10 cellular contexts compared by ENCODE assay signal in the genomic region with DNA sequence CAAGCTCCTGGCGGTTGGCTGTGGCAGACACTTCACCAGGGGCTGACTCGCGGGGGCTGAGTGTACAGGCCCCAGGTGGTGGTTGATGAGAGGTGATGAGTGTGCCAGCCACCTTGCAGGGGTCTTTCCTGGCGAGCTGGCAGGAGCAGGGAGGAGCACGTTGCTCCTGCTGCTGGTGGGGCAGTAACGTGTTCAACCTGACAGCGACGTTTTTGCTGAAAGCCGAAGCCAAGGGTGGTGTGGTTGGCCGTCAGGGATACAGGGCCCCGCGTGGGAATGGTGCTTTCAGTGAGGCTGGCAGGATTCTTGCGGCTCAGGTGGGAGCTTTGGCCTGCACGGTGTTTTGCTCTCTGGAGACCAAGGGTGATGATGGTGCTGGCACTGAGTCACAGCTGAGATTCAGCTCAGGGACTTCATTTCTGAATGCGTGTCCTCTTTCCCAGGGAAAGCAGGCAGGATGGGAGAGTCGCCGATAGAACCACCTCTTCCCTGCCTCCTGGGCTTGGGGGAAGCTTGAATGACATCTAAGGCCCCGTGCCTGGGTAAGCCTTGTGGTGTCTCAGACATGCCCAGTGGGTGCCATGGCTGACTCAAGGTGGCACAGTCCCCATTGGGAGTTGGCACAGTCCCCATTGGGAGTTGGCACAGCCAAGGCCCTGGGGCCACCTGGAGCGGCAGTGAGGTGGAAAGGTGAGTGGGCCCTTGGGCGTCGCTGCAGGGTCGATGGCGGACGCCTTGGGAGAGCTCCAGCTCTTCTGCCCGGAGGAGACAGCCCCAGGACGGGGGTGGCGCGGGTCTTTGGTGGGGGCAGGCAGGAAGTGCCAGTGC. TPM values are rescaled to one million over a fixed set of nuclear protein-coding genes. Genes with fewer than 3 reads are reported as not detected.
A peak's percentile ranks its signal among the peaks of the same experiment; 100 is the strongest.
DNase-seq lines count a peak whose midpoint lies in the region; ATAC-seq and TF ChIP-seq lines count a peak whose summit lies in the region.
"Had no signal": no experiment of that assay in that cellular context is flagged by ENCODE, and none has a peak within 500 bp of the region (broad histone marks: within the 10 kb centered on the region; RNA-seq: fewer than 3 reads in every experiment).

No MANE protein-coding gene starts in this region.

- peak overlapping the region; percentile 48 to 82 (median 64) for H3K27ac ChIP-seq in heart left ventricle
- peak overlapping the region; percentile 74 for H3K27ac ChIP-seq in muscle layer of duodenum (ENCODE audit: low read length)
- peak overlapping the region; percentile 87 for H3K27ac ChIP-seq in upper lobe of right lung
- H3K27ac ChIP-seq: SJSA1 had no signal

- TF ChIP-seq POLR2A in heart left ventricle (IDR thresholded peaks at IDR 0.05), result no peak

- H3K27me3 ChIP-seq in heart left ventricle, result no peaks in the 10 kb centered on the region
- no peaks in the 10 kb centered on the region for H3K27me3 ChIP-seq in muscle layer of duodenum (ENCODE audit: low read depth, low read length)
- no peaks in the 10 kb centered on the region for H3K27me3 ChIP-seq in upper lobe of right lung
- H3K27me3 ChIP-seq: SJSA1 had no signal

- no peaks in the 10 kb centered on the region for H3K9me3 Mint-ChIP-seq in effector memory CD8-positive, alpha-beta T cell

- WGBS in heart left ventricle, 4 donors, result 55 to 66% (median 59%) methylated on average over 14 to 28 of the region's 28 CpGs

- ATAC-seq in heart left ventricle (no peak), Right ventricle myocardium superior (ENCODE audit: poor library complexity) (no peak), upper lobe of right lung (no peak), HG02759 (IDR thresholded peaks at IDR 0.05; ENCODE audit: unreplicated experiment) (no peak)
- ATAC-seq in effector memory CD8-positive, alpha-beta T cell (replicated peaks), result no peak

- H3K4me1 ChIP-seq in heart left ventricle (peaks cover 13 to 82% (median 68%) of the 10 kb centered on the region in 12 donors), muscle layer of duodenum (ENCODE audit: control insufficient read depth in 1 of 2, insufficient read depth in 2 of 2, low read length in 2 of 2) (peaks cover 20 to 54% of the 10 kb centered on the region in 2 donors), upper lobe of right lung (peaks cover 66% of the 10 kb centered on the region)
- H3K4me1 ChIP-seq: SJSA1 had no signal

- H3K36me3 Mint-ChIP-seq in effector memory CD8-positive, alpha-beta T cell (ENCODE audit: insufficient read depth), result peaks cover 81% of the 10 kb centered on the region

- peak overlapping the region; percentile 79 to 88 for H3K27ac Mint-ChIP-seq in effector memory CD8-positive, alpha-beta T cell
- H3K27ac Mint-ChIP-seq: B cell had no signal

- H3K4me3 ChIP-seq in heart left ventricle (peak overlapping the region in 6 of 12 donors; percentile 0 to 35 (median 21)), muscle layer of duodenum (ENCODE audit: low read depth in 1 of 2, low read length in 2 of 2) (peak overlapping the region; percentile 16 to 25), upper lobe of right lung (peak overlapping the region; percentile 15)
- H3K4me3 ChIP-seq: SJSA1 had no signal

- H3K36me3 ChIP-seq in heart left ventricle, result peaks cover 0 to 54% (median 31%) of the 10 kb centered on the region in 9 donors
- peaks cover 8 to 30% of the 10 kb centered on the region in 2 donors for H3K36me3 ChIP-seq in muscle layer of duodenum (ENCODE audit: control insufficient read depth in 1 of 2, insufficient read depth in 2 of 2, low read length in 2 of 2)
- peaks cover 36% of the 10 kb centered on the region for H3K36me3 ChIP-seq in upper lobe of right lung

- DNase-seq in heart left ventricle (no peak), Right ventricle myocardium superior (no peak), upper lobe of right lung (no peak), NCI-H510A (lab: John Stamatoyannopoulos, UW) (no peak), dedifferentiated amniotic fluid mesenchymal stem cell (ENCODE audit: extremely low spot score) (no peak)
- no peak for DNase-seq in effector memory CD8-positive, alpha-beta T cell

- H3K9me3 ChIP-seq in heart left ventricle, result no peaks in the 10 kb centered on the region
- H3K9me3 ChIP-seq in muscle layer of duodenum (ENCODE audit: control insufficient read depth in 1 of 2, low read length in 2 of 2), result no peaks in the 10 kb centered on the region
- H3K9me3 ChIP-seq in upper lobe of right lung, result no peaks in the 10 kb centered on the region
- H3K9me3 ChIP-seq: SJSA1 had no signal

- H3K27me3 Mint-ChIP-seq in effector memory CD8-positive, alpha-beta T cell, result no peaks in the 10 kb centered on the region
- H3K27me3 Mint-ChIP-seq: B cell had no signal

- intact Hi-C loops in heart left ventricle (cut with DNase I) (no loop called here), Right ventricle myocardium superior (cut with DNase I) (no loop called here), upper lobe of right lung (cut with DNase I) (no loop called here)

- H3K4me3 Mint-ChIP-seq in effector memory CD8-positive, alpha-beta T cell, result peak overlapping the region; percentile 59 to 74
- H3K4me3 Mint-ChIP-seq: B cell had no signal

- TF ChIP-seq CTCF in heart left ventricle (IDR thresholded peaks at IDR 0.05) (no peak), upper lobe of right lung (IDR thresholded peaks at IDR 0.05) (no peak)

- H3K4me1 Mint-ChIP-seq in effector memory CD8-positive, alpha-beta T cell (ENCODE audit: low read depth in 2 of 2), result peaks cover 44 to 49% of the 10 kb centered on the region in 2 donors

RNA-seq across cellular contexts. Expression of a gene that starts 8.8 kb away (rescaled TPM):
- total RNA-seq in heart left ventricle (100 to 1,000 TPM in 1 of 9 donors, 10 to 100 TPM in 8; 36.8 to 124 (median 78.5) TPM), Right ventricle myocardium superior (82.9 TPM), upper lobe of right lung (98.7 TPM)
- polyA plus RNA-seq in heart left ventricle, result 100 to 1,000 TPM in 1 of 2 donors, 10 to 100 TPM in 1; 65.8 to 128 TPM

RNA-seq across cellular contexts. Expression of a gene that starts 14.9 kb away (rescaled TPM):
- 100 to 1,000 TPM in 1 of 9 donors, 10 to 100 TPM in 8; 35.9 to 167 (median 62.5) TPM for total RNA-seq in heart left ventricle
- 100 to 1,000 TPM in 1 of 2 donors, 10 to 100 TPM in 1; 21.9 to 180 TPM for polyA plus RNA-seq in heart left ventricle
- 93.5 TPM for total RNA-seq in Right ventricle myocardium superior
- 7.1 TPM for total RNA-seq in upper lobe of right lung

RNA-seq across cellular contexts. Expression of a gene that starts 22.0 kb away (rescaled TPM):
- 1,000 to 10,000 TPM in 2 of 9 donors, 100 to 1,000 TPM in 7; 468 to 2,348 (median 669) TPM for total RNA-seq in heart left ventricle
- polyA plus RNA-seq in heart left ventricle, result 1,000 to 10,000 TPM; 2,165 to 2,683 TPM
- 671 TPM for total RNA-seq in Right ventricle myocardium superior
- total RNA-seq in upper lobe of right lung, result 841 TPM

RNA-seq across cellular contexts. Expression of a gene that starts 32.5 kb away (rescaled TPM):
- 100 to 1,000 TPM; 205 to 717 (median 336) TPM for total RNA-seq in heart left ventricle
- 100 to 1,000 TPM; 251 to 634 TPM for polyA plus RNA-seq in heart left ventricle
- 461 TPM for total RNA-seq in Right ventricle myocardium superior
- total RNA-seq in upper lobe of right lung, result 78.2 TPM

RNA-seq across cellular contexts. Expression of a gene that starts 33.7 kb away (rescaled TPM):
- total RNA-seq in heart left ventricle, result under 1 TPM in 8 of 9 donors, not detected in 1; 0.04 to 0.72 (median 0.14) TPM
- under 1 TPM; 0.07 to 0.08 TPM for polyA plus RNA-seq in heart left ventricle
- total RNA-seq in Right ventricle myocardium superior, result 0.22 TPM
- total RNA-seq in upper lobe of right lung, result 0.20 TPM
- total RNA-seq: SJSA1 had no signal
